ENCODE assay signal across 1 cellular context in genomic region chr19:47447470-47448359, GRCh38.
A peak's percentile ranks its signal among the peaks of the same experiment; 100 is the strongest.
TF ChIP-seq lines count a peak whose summit lies in the region.

No MANE protein-coding gene starts in this region.

TF ChIP-seq in K562, 482 proteins besides CTCF, POLR2A, EP300 and RAD21 (continued from another document and continues in another):
- TF ChIP-seq, protein P1, sequence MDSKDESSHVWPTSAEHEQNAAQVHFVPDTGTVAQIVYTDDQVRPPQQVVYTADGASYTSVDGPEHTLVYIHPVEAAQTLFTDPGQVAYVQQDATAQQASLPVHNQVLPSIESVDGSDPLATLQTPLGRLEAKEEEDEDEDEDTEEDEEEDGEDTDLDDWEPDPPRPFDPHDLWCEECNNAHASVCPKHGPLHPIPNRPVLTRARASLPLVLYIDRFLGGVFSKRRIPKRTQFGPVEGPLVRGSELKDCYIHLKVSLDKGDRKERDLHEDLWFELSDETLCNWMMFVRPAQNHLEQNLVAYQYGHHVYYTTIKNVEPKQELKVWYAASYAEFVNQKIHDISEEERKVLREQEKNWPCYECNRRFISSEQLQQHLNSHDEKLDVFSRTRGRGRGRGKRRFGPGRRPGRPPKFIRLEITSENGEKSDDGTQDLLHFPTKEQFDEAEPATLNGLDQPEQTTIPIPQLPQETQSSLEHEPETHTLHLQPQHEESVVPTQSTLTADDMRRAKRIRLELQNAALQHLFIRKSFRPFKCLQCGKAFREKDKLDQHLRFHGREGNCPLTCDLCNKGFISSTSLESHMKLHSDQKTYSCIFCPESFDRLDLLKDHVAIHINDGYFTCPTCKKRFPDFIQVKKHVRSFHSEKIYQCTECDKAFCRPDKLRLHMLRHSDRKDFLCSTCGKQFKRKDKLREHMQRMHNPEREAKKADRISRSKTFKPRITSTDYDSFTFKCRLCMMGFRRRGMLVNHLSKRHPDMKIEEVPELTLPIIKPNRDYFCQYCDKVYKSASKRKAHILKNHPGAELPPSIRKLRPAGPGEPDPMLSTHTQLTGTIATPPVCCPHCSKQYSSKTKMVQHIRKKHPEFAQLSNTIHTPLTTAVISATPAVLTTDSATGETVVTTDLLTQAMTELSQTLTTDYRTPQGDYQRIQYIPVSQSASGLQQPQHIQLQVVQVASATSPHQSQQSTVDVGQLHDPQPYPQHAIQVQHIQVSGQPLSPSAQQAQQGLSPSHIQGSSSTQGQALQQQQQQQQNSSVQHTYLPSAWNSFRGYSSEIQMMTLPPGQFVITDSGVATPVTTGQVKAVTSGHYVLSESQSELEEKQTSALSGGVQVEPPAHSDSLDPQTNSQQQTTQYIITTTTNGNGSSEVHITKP (IDR thresholded peaks at IDR 0.05; ENCODE audit: partially characterized antibody): no peak
- no peak for TF ChIP-seq ILF3 (IDR thresholded peaks at IDR 0.05; ENCODE audit: borderline replicate concordance)
- TF ChIP-seq, protein P2, sequence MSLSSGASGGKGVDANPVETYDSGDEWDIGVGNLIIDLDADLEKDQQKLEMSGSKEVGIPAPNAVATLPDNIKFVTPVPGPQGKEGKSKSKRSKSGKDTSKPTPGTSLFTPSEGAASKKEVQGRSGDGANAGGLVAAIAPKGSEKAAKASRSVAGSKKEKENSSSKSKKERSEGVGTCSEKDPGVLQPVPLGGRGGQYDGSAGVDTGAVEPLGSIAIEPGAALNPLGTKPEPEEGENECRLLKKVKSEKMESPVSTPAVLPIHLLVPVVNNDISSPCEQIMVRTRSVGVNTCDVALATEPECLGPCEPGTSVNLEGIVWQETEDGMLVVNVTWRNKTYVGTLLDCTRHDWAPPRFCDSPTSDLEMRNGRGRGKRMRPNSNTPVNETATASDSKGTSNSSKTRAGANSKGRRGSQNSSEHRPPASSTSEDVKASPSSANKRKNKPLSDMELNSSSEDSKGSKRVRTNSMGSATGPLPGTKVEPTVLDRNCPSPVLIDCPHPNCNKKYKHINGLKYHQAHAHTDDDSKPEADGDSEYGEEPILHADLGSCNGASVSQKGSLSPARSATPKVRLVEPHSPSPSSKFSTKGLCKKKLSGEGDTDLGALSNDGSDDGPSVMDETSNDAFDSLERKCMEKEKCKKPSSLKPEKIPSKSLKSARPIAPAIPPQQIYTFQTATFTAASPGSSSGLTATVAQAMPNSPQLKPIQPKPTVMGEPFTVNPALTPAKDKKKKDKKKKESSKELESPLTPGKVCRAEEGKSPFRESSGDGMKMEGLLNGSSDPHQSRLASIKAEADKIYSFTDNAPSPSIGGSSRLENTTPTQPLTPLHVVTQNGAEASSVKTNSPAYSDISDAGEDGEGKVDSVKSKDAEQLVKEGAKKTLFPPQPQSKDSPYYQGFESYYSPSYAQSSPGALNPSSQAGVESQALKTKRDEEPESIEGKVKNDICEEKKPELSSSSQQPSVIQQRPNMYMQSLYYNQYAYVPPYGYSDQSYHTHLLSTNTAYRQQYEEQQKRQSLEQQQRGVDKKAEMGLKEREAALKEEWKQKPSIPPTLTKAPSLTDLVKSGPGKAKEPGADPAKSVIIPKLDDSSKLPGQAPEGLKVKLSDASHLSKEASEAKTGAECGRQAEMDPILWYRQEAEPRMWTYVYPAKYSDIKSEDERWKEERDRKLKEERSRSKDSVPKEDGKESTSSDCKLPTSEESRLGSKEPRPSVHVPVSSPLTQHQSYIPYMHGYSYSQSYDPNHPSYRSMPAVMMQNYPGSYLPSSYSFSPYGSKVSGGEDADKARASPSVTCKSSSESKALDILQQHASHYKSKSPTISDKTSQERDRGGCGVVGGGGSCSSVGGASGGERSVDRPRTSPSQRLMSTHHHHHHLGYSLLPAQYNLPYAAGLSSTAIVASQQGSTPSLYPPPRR (CRISPR knock-in tag; IDR thresholded peaks at IDR 0.05; ENCODE audit: borderline replicate concordance): no peak
- TF ChIP-seq FOXJ3 (CRISPR knock-in tag; IDR thresholded peaks at IDR 0.05): no peak
- TF ChIP-seq ZNF324 (CRISPR knock-in tag; IDR thresholded peaks at IDR 0.05): no peak
- no peak for TF ChIP-seq MAFK (IDR thresholded peaks at IDR 0.05; ENCODE audit: low read length)
- TF ChIP-seq ZNF41 (CRISPR knock-in tag; conservative IDR thresholded peaks at IDR 0.05): no peak
- 0 out of 2 replicates have a peak, but pooled peaks have one; percentile 28 for TF ChIP-seq XRCC5 (IDR thresholded peaks at IDR 0.05; ENCODE audit: low read depth, low read length)
- TF ChIP-seq, protein P3, sequence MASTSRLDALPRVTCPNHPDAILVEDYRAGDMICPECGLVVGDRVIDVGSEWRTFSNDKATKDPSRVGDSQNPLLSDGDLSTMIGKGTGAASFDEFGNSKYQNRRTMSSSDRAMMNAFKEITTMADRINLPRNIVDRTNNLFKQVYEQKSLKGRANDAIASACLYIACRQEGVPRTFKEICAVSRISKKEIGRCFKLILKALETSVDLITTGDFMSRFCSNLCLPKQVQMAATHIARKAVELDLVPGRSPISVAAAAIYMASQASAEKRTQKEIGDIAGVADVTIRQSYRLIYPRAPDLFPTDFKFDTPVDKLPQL (IDR thresholded peaks at IDR 0.05; ENCODE audit: extremely low read depth, insufficient read length): no peak
- TF ChIP-seq TSHZ1 (CRISPR knock-in tag; IDR thresholded peaks at IDR 0.05): no peak
- TF ChIP-seq ZNF77 (CRISPR knock-in tag; IDR thresholded peaks at IDR 0.05): no peak
- peak; percentile 47 for TF ChIP-seq CREB1 (IDR thresholded peaks at IDR 0.05)
- peak; percentile 84; the same call in 1 of the 2 replicates for TF ChIP-seq CREB1 (CRISPR knock-in tag; IDR thresholded peaks at IDR 0.05)
- no peak for TF ChIP-seq TSC22D4 (tag; IDR thresholded peaks at IDR 0.05)
- TF ChIP-seq SMAD4 (CRISPR knock-in tag; conservative IDR thresholded peaks at IDR 0.05): no peak
- TF ChIP-seq CCNT2 (IDR thresholded peaks at IDR 0.05; ENCODE audit: borderline replicate concordance, extremely low read depth, insufficient read length, low read depth, low read length): peak; percentile 80
- TF ChIP-seq ATF1 (CRISPR knock-in tag; IDR thresholded peaks at IDR 0.05): no peak
- peak; percentile 76 for TF ChIP-seq ATF1 (tag; IDR thresholded peaks at IDR 0.05)
- TF ChIP-seq FOXA1 (IDR thresholded peaks at IDR 0.05; ENCODE audit: borderline replicate concordance): no peak
- TF ChIP-seq MCM3 (IDR thresholded peaks at IDR 0.05): no peak
- TF ChIP-seq, protein P4, sequence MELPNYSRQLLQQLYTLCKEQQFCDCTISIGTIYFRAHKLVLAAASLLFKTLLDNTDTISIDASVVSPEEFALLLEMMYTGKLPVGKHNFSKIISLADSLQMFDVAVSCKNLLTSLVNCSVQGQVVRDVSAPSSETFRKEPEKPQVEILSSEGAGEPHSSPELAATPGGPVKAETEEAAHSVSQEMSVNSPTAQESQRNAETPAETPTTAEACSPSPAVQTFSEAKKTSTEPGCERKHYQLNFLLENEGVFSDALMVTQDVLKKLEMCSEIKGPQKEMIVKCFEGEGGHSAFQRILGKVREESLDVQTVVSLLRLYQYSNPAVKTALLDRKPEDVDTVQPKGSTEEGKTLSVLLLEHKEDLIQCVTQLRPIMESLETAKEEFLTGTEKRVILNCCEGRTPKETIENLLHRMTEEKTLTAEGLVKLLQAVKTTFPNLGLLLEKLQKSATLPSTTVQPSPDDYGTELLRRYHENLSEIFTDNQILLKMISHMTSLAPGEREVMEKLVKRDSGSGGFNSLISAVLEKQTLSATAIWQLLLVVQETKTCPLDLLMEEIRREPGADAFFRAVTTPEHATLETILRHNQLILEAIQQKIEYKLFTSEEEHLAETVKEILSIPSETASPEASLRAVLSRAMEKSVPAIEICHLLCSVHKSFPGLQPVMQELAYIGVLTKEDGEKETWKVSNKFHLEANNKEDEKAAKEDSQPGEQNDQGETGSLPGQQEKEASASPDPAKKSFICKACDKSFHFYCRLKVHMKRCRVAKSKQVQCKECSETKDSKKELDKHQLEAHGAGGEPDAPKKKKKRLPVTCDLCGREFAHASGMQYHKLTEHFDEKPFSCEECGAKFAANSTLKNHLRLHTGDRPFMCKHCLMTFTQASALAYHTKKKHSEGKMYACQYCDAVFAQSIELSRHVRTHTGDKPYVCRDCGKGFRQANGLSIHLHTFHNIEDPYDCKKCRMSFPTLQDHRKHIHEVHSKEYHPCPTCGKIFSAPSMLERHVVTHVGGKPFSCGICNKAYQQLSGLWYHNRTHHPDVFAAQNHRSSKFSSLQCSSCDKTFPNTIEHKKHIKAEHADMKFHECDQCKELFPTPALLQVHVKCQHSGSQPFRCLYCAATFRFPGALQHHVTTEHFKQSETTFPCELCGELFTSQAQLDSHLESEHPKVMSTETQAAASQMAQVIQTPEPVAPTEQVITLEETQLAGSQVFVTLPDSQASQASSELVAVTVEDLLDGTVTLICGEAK (IDR thresholded peaks at IDR 0.05): no peak
- TF ChIP-seq, protein P4 (CRISPR knock-in tag; IDR thresholded peaks at IDR 0.05): no peak
- no peak for TF ChIP-seq POLR2B (IDR thresholded peaks at IDR 0.05; ENCODE audit: low read depth, partially characterized antibody)
- 0 out of 2 replicates have a peak, but pooled peaks have one; percentile 73 for TF ChIP-seq RNF2 (IDR thresholded peaks at IDR 0.05)
- no peak for TF ChIP-seq SRSF3 (IDR thresholded peaks at IDR 0.05; ENCODE audit: insufficient read depth, low read length)
- peak; percentile 10; the same call in 1 of the 2 replicates for TF ChIP-seq HDGF (IDR thresholded peaks at IDR 0.05)
- no peak for TF ChIP-seq ZBED1 (IDR thresholded peaks at IDR 0.05)
- TF ChIP-seq PURB (CRISPR knock-in tag; IDR thresholded peaks at IDR 0.05; ENCODE audit: low read depth): no peak
- no peak for TF ChIP-seq BRD9 (IDR thresholded peaks at IDR 0.05; ENCODE audit: low read depth, partially characterized antibody)
- no peak for TF ChIP-seq SIN3A (IDR thresholded peaks at IDR 0.05; ENCODE audit: borderline replicate concordance in 2 of 2, control insufficient read depth in 1 of 2, low read depth in 2 of 2, low read length in 2 of 2)
- TF ChIP-seq ZFP36 (IDR thresholded peaks at IDR 0.05; ENCODE audit: low read depth, low read length, partially characterized antibody): peak; percentile 3
- TF ChIP-seq GATAD2A (IDR thresholded peaks at IDR 0.05): 0 out of 2 replicates have a peak, but pooled peaks have one; percentile 55
- TF ChIP-seq NR4A1 (CRISPR knock-in tag; IDR thresholded peaks at IDR 0.05): 0 out of 2 replicates have a peak, but pooled peaks have one; percentile 25
- TF ChIP-seq NR4A1 (tag; IDR thresholded peaks at IDR 0.05): no peak
- no peak for TF ChIP-seq POLR3G (IDR thresholded peaks at IDR 0.05; ENCODE audit: extremely low read depth, insufficient read length, insufficient replicate concordance)
- TF ChIP-seq, protein P5, sequence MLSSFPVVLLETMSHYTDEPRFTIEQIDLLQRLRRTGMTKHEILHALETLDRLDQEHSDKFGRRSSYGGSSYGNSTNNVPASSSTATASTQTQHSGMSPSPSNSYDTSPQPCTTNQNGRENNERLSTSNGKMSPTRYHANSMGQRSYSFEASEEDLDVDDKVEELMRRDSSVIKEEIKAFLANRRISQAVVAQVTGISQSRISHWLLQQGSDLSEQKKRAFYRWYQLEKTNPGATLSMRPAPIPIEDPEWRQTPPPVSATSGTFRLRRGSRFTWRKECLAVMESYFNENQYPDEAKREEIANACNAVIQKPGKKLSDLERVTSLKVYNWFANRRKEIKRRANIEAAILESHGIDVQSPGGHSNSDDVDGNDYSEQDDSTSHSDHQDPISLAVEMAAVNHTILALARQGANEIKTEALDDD (IDR thresholded peaks at IDR 0.05): no peak
- no peak for TF ChIP-seq ZNF311 (CRISPR knock-in tag; IDR thresholded peaks at IDR 0.05)
